21 cellular contexts compared by ENCODE assay signal in the genomic region with DNA sequence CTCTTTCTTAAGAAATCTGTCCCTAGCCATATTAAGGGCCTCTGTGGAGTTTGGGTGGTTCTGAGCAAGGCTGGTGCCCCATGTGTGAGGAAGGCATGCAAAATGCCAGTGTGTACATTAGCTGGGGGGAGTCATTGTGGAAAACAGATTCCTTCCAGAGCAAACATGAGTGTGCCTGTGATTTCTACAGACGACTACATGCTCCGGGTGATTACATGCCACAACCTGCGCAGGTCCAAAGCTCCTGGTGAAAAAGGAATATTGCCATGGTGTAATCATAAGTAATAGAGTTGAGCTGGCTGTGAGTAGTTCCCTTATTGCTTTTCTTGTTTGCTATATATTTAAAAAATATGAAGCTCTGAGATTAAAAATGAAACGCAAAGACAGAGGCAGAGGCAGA.
"Had no signal": no experiment of that assay in that cellular context is flagged by ENCODE, and none has a peak within 500 bp of the region (broad histone marks: within the 10 kb centered on the region; RNA-seq: fewer than 3 reads in every experiment).

No MANE protein-coding gene starts in this region.

- H3K27ac ChIP-seq: brain microvascular endothelial cell had no signal

- H3K36me3 ChIP-seq: brain microvascular endothelial cell had no signal

- H3K4me3 ChIP-seq: K562 had no signal

- H3K27me3 ChIP-seq: brain microvascular endothelial cell had no signal

- DNase-seq: activated B cell treated with CpG ODN at 0.5 μM for 24 hours; activated CD4-positive, alpha-beta T cell treated with anti-CD3 and anti-CD28 coated beads for 1 hour; activated CD4-positive, alpha-beta T cell treated with anti-CD3 and anti-CD28 coated beads, Interleukin-2, amount 10 ng/mL, durations not matched to agents 24 days and 14 days; activated CD4-positive, alpha-beta T cell treated with anti-CD3 and anti-CD28 coated beads, Interleukin-2, amount 50 U/mL, for 48 hours; activated CD8-positive, alpha-beta memory T cell treated with anti-CD3 and anti-CD28 coated beads, Interleukin-2, amount 10 ng/mL, durations not matched to agents 7 days and 5 days; activated effector memory CD4-positive, alpha-beta T cell treated with anti-CD3 and anti-CD28 coated beads, Interleukin-2, amount 50 U/mL, for 16 hours; activated naive CD4-positive, alpha-beta T cell treated with Interleukin-2 at 50 U/mL for 16 hours; activated naive CD8-positive, alpha-beta T cell treated with anti-CD3 and anti-CD28 coated beads, Interleukin-2, amount 50 U/mL, for 24 hours; activated T-cell treated with anti-CD3 and anti-CD28 coated beads, Interleukin-2, amount 50 U/mL, for 4 hours; amygdala; brain microvascular endothelial cell; Karpas-422; MM.1S; NCI-H187 treated with DMSO at 0.1 percent for 48 hours; NCI-H2081 treated with DMSO at 0.1 percent for 48 hours; NCI-H226; NCI-H748 treated with DMSO at 0.1 percent for 48 hours; SIG-M5; T-helper 17 cell; T-helper 9 cell had no signal
